9 cellular contexts compared by ENCODE assay signal in the genomic region with DNA sequence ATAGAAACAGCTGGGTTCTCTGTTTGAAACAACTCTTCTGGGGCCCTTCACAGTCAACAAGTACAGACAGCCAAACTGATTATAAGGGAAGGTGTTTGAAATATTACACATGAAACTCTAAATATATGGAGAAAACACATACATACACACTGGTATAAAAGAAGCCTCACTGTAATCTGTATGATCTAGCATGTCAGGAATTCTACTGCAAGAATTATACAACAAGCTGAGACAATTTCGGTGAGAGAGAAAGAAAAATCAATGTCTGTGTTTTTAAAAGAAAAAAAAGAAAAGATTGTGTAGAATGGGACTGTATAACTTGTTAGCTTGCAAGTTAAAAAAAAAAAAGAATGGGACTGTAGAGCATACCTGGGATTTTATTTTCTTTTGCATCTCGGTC. TPM values are rescaled to one million over a fixed set of nuclear protein-coding genes. Genes with fewer than 3 reads are reported as not detected.
DNase-seq lines count a peak whose midpoint lies in the region; ATAC-seq and TF ChIP-seq lines count a peak whose summit lies in the region.
"Had no signal": no experiment of that assay in that cellular context is flagged by ENCODE, and none has a peak within 500 bp of the region (broad histone marks: within the 10 kb centered on the region; RNA-seq: fewer than 3 reads in every experiment).

No MANE protein-coding gene starts in this region.

- peaks cover 7 to 10% of the 10 kb centered on the region in 2 donors for H3K9me3 Mint-ChIP-seq in natural killer cell
- peaks cover 7% of the 10 kb centered on the region for H3K9me3 Mint-ChIP-seq in natural killer cell treated with Interleukin-12 subunit alpha and Interleukin-12 subunit beta and Interleukin-15 and Interleukin-18, amount 100 ng/mL, for 72 hours

- no peaks in the 10 kb centered on the region for H3K27me3 ChIP-seq in esophagus muscularis mucosa

- no peak for TF ChIP-seq EP300 in esophagus muscularis mucosa (IDR thresholded peaks at IDR 0.05)

- H3K27me3 Mint-ChIP-seq in natural killer cell (ENCODE audit: low read depth in 2 of 2), result peaks cover 30 to 56% of the 10 kb centered on the region in 2 donors
- peaks cover 19 to 46% of the 10 kb centered on the region in 2 donors for H3K27me3 Mint-ChIP-seq in natural killer cell treated with Interleukin-12 subunit alpha and Interleukin-12 subunit beta and Interleukin-15 and Interleukin-18, amount 100 ng/mL, for 72 hours

- peaks cover 20% of the 10 kb centered on the region for H3K36me3 Mint-ChIP-seq in natural killer cell
- H3K36me3 Mint-ChIP-seq in natural killer cell treated with Interleukin-12 subunit alpha and Interleukin-12 subunit beta and Interleukin-15 and Interleukin-18, amount 100 ng/mL, for 72 hours, result peaks cover 13% of the 10 kb centered on the region

- TF ChIP-seq POLR2A in esophagus muscularis mucosa (IDR thresholded peaks at IDR 0.05; ENCODE audit: low read depth), result no peak

- intact Hi-C loops in natural killer cell (cut with micrococcal nuclease) (no loop called here), esophagus muscularis mucosa (cut with DNase I) (no loop called here), head of caudate nucleus (cut with DNase I) (no loop called here)

- WGBS in esophagus muscularis mucosa, result 45% methylated on average over 2 of the region's 2 CpGs

- no peak overlapping the region for H3K27ac Mint-ChIP-seq in natural killer cell
- H3K27ac Mint-ChIP-seq in natural killer cell treated with Interleukin-12 subunit alpha and Interleukin-12 subunit beta and Interleukin-15 and Interleukin-18, amount 100 ng/mL, for 72 hours, result no peak overlapping the region

- H3K27ac ChIP-seq in esophagus muscularis mucosa (replicated peaks in 1 of 4), result no peak overlapping the region

- TF ChIP-seq CTCF in natural killer cell (IDR thresholded peaks at IDR 0.05) (no peak), choroid plexus epithelial cell (conservative IDR thresholded peaks at IDR 0.05; ENCODE audit: low read depth, low read length) (no peak), esophagus muscularis mucosa (IDR thresholded peaks at IDR 0.05) (no peak)

- H3K4me3 ChIP-seq in choroid plexus epithelial cell (ENCODE audit: low read depth, low read length), result no peak overlapping the region
- no peak overlapping the region for H3K4me3 ChIP-seq in esophagus muscularis mucosa

- peaks cover 0 to 13% (median 5%) of the 10 kb centered on the region in 4 donors for H3K9me3 ChIP-seq in esophagus muscularis mucosa

- peaks cover 32 to 39% (median 33%) of the 10 kb centered on the region in 4 donors for H3K4me1 ChIP-seq in esophagus muscularis mucosa

- no peak for DNase-seq in natural killer cell
- no peak for DNase-seq in natural killer cell treated with Interleukin-12 subunit alpha and Interleukin-12 subunit beta and Interleukin-15 and Interleukin-18, amount 100 ng/mL, for 72 hours (ENCODE audit: low spot score)
- DNase-seq in choroid plexus epithelial cell (ENCODE audit: low read depth), result peak; percentile 51
- DNase-seq in NCI-H2227 treated with DMSO at 0.1 percent for 48 hours (lab: John Stamatoyannopoulos, UW), result no peak
- no peak for DNase-seq in esophagus muscularis mucosa (ENCODE audit: extremely low spot score)
- DNase-seq in head of caudate nucleus, result no peak
- no peak for DNase-seq in SKM-1 treated with dmso at 0.1 percent for 144 hours (lab: John Stamatoyannopoulos, UW; ENCODE audit: unreplicated experiment)
- DNase-seq: T-helper 9 cell had no signal

- peaks cover 0 to 9% (median 0%) of the 10 kb centered on the region in 4 donors for H3K36me3 ChIP-seq in esophagus muscularis mucosa

- peaks cover 22 to 27% of the 10 kb centered on the region in 2 donors for H3K4me1 Mint-ChIP-seq in natural killer cell
- peaks cover 10 to 14% of the 10 kb centered on the region in 2 donors for H3K4me1 Mint-ChIP-seq in natural killer cell treated with Interleukin-12 subunit alpha and Interleukin-12 subunit beta and Interleukin-15 and Interleukin-18, amount 100 ng/mL, for 72 hours (ENCODE audit: low read depth in 2 of 2)

- ATAC-seq in natural killer cell (no peak), HG03135 (IDR thresholded peaks at IDR 0.05; ENCODE audit: unreplicated experiment) (peak; percentile 14)
- ATAC-seq in natural killer cell treated with Interleukin-12 subunit alpha and Interleukin-12 subunit beta and Interleukin-15 and Interleukin-18, amount 100 ng/mL, for 72 hours, result no peak

- H3K4me3 Mint-ChIP-seq in natural killer cell, result peak overlapping the region; percentile 18
- no peak overlapping the region for H3K4me3 Mint-ChIP-seq in natural killer cell treated with Interleukin-12 subunit alpha and Interleukin-12 subunit beta and Interleukin-15 and Interleukin-18, amount 100 ng/mL, for 72 hours

RNA-seq across cellular contexts. Expression of a gene that starts 26.3 kb away (rescaled TPM):
- under 1 TPM; 0.09 to 0.55 (median 0.36) TPM for total RNA-seq in natural killer cell
- total RNA-seq in natural killer cell treated with Interleukin-12 subunit alpha and Interleukin-12 subunit beta and Interleukin-15 and Interleukin-18, amount 100 ng/mL, for 72 hours, result under 1 TPM; 0.21 to 0.39 TPM
- total RNA-seq in esophagus muscularis mucosa, result 10 to 100 TPM; 27.8 to 47.6 (median 32.8) TPM

Comparison
In these comparisons a context has a peak if more than half of its experiments do, and no peak if none do; other contexts are left out.
1. RNA of a gene that starts 26.3 kb away (total RNA-seq): 27.8 to 47.6 TPM in esophagus muscularis mucosa; 0.21 to 0.39 TPM in natural killer cell treated with Interleukin-12 subunit alpha and Interleukin-12 subunit beta and Interleukin-15 and Interleukin-18, amount 100 ng/mL, for 72 hours and 0.09 to 0.55 TPM in natural killer cell; every median in the first group is over 10 times any median in the second.